Comparison of ENCODE assay signal across 8 cellular contexts in the genomic region with DNA sequence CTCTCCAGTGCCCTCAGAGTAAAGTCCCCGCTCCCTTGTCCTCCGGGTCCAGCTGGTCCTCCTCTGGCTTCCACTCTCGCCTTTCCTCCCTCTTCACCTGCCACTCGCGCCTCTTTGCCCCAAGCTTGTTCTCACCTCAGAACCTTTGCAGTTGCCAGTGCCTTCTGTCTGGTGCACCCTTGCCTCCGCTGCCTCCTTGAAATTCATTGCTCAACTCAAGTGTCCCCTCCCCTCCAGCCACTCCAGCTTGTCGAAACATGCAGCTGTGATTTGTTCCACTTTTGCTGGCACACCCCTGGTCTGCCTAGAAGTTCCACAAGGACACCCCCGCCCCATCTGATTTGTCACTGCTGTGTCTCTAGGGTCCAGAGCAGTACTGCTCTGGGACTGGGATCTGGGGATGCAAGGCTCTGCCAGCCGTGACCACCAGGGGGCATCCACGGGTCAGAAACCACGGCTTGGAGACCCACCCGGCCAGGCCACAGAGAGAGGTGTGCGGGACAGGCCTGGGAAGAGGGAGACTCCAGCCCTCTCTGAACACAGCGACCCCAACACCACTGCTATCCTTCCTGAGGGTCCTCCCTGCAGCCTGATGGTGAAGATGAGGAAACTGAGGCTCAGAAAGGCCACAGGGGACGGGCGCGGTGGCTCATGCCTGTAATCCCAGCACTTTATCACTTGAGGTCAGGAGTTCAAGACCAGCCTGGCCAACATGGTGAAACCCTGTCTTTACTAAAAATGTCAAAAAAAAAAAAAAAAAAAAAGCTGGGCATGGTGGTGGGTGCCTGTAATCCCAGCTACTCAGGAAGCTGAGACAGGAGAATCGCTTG. TPM values are rescaled to one million over a fixed set of nuclear protein-coding genes. Genes with fewer than 3 reads are reported as not detected.
DNase-seq lines count a peak whose midpoint lies in the region; ATAC-seq and TF ChIP-seq lines count a peak whose summit lies in the region.

No MANE protein-coding gene starts in this region.

- no peaks in the 10 kb centered on the region for H3K36me3 ChIP-seq in right lobe of liver

- H3K9me3 ChIP-seq in right lobe of liver = no peaks in the 10 kb centered on the region

- no peak overlapping the region for H3K4me3 Mint-ChIP-seq in activated CD4-positive, alpha-beta memory T cell treated with anti-CD3 and anti-CD28 coated beads for 36 hours

- WGBS in right lobe of liver (ENCODE audit: insufficient coverage, low coverage, low lambda C conversion rate, missing lambda C conversion rate) = 17% methylated on average over 16 of the region's 18 CpGs

- no peaks in the 10 kb centered on the region for H3K9me3 Mint-ChIP-seq in activated CD4-positive, alpha-beta memory T cell treated with anti-CD3 and anti-CD28 coated beads for 36 hours

- TF ChIP-seq CTCF in AG10803 (conservative IDR thresholded peaks at IDR 0.05; ENCODE audit: low read length) = peak; percentile 94
- peak; percentile 86 to 95 (median 94) for TF ChIP-seq CTCF in right lobe of liver (IDR thresholded peaks at IDR 0.05)

- POLR2A ChIA-PET in activated CD4-positive, alpha-beta memory T cell treated with anti-CD3 and anti-CD28 coated beads for 36 hours (lab: Charles Lee) = interaction anchor here (0.8 kb wide), 1 partner anchor 80 kb away, joined by 3 read pairs; no protein-coding TSS in a partner anchor

- peaks cover 12% of the 10 kb centered on the region for H3K4me1 Mint-ChIP-seq in activated CD4-positive, alpha-beta memory T cell treated with anti-CD3 and anti-CD28 coated beads for 36 hours (ENCODE audit: low read depth)

- no peak overlapping the region for H3K27ac Mint-ChIP-seq in activated CD4-positive, alpha-beta memory T cell treated with anti-CD3 and anti-CD28 coated beads for 36 hours

- H3K27me3 ChIP-seq in right lobe of liver = no peaks in the 10 kb centered on the region

- no peaks in the 10 kb centered on the region for H3K36me3 Mint-ChIP-seq in activated CD4-positive, alpha-beta memory T cell treated with anti-CD3 and anti-CD28 coated beads for 36 hours

- no peak for TF ChIP-seq POLR2A in right lobe of liver (IDR thresholded peaks at IDR 0.05)

- no peak overlapping the region for H3K27ac ChIP-seq in right lobe of liver

- no peaks in the 10 kb centered on the region for H3K4me1 ChIP-seq in right lobe of liver

- CTCF ChIA-PET in activated CD4-positive, alpha-beta memory T cell treated with anti-CD3 and anti-CD28 coated beads for 36 hours (lab: Charles Lee) = interaction anchor here (0.5 to 5.4 kb wide), 30 partner anchors 10 to 234 kb away, joined by 3 to 143 read pairs (median 4); a partner anchor contains a TSS

- no peak overlapping the region for H3K4me3 ChIP-seq in AG10803 (ENCODE audit: low read length)
- H3K4me3 ChIP-seq in right lobe of liver = no peak overlapping the region

- no peaks in the 10 kb centered on the region for H3K27me3 Mint-ChIP-seq in activated CD4-positive, alpha-beta memory T cell treated with anti-CD3 and anti-CD28 coated beads for 36 hours

- ATAC-seq in right lobe of liver (peak; percentile 97 to 99 (median 98)), GM18502 (IDR thresholded peaks at IDR 0.05; ENCODE audit: poor library complexity, unreplicated experiment) (no peak)

- DNase-seq in AG10803 (ENCODE audit: low read depth) (peak; percentile 59), HCEC 1CT (peak; percentile 50), NCI-H748 treated with DMSO at 0.1 percent for 48 hours (lab: John Stamatoyannopoulos, UW) (peak; percentile 1), dermis blood vessel endothelial cell (peak; percentile 91), right lobe of liver (peak; percentile 85 to 88 (median 86))
- peak; percentile 88 for DNase-seq in activated CD4-positive, alpha-beta memory T cell treated with anti-CD3 and anti-CD28 coated beads for 36 hours
- peak; percentile 71 to 84 (median 77) for DNase-seq in stimulated activated CD4-positive, alpha-beta T cell treated with anti-CD3 and anti-CD28 coated beads, TNF-alpha, amount 100 ng/mL, for 24 hours (ENCODE audit: low read depth in 3 of 3)

- intact Hi-C loops in activated CD4-positive, alpha-beta memory T cell treated with anti-CD3 and anti-CD28 coated beads for 36 hours (cut with micrococcal nuclease) = loop anchor here (1.0 kb wide), 1 partner anchor 136 kb away; no protein-coding TSS in a partner anchor
- intact Hi-C loops in right lobe of liver (cut with DNase I) = loop anchor here (5.0 kb wide), 1 partner anchor 135 kb away; no protein-coding TSS in a partner anchor

RNA-seq across cellular contexts. Expression of a gene that starts 49.9 kb away (rescaled TPM):
- 100 to 1,000 TPM; 100 to 113 TPM for total RNA-seq in activated CD4-positive, alpha-beta memory T cell treated with anti-CD3 and anti-CD28 coated beads for 36 hours
- total RNA-seq in dermis blood vessel endothelial cell (65.9 and 108 TPM in 2 replicates), right lobe of liver (100 to 1,000 TPM in 1 of 6 experiments, 10 to 100 TPM in 5; 44.5 to 102 (median 62.5) TPM)

Comparison
In these comparisons a context has a peak if more than half of its experiments do, and no peak if none do; other contexts are left out.
1. DNase-seq: peak in every context shown above with its lines; median percentile 91 in dermis blood vessel endothelial cell; 88 in activated CD4-positive, alpha-beta memory T cell treated with anti-CD3 and anti-CD28 coated beads for 36 hours; 86 in right lobe of liver; 77 in stimulated activated CD4-positive, alpha-beta T cell treated with anti-CD3 and anti-CD28 coated beads, TNF-alpha, amount 100 ng/mL, for 24 hours; 59 in AG10803; 50 in HCEC 1CT; 1 in NCI-H748 treated with DMSO at 0.1 percent for 48 hours.